ENCODE assay signal across 27 cellular contexts in genomic region chr2:59399126-59399525, GRCh38.
"Had no signal": no experiment of that assay in that cellular context is flagged by ENCODE, and none has a peak within 500 bp of the region (broad histone marks: within the 10 kb centered on the region; RNA-seq: fewer than 3 reads in every experiment).

No MANE protein-coding gene starts in this region.

- H3K9me3 ChIP-seq: stomach, suprapubic skin, testis, thoracic aorta, thyroid gland, tibial artery, transverse colon, upper lobe of left lung, uterus, vagina had no signal

- H3K27me3 ChIP-seq: stomach, suprapubic skin, testis, thyroid gland, tibial artery, tibial nerve, transverse colon, upper lobe of left lung, upper lobe of right lung, uterus, vagina had no signal

- H3K4me1 ChIP-seq: stomach, suprapubic skin, testis, thyroid gland, tibial artery, tibial nerve, transverse colon, upper lobe of left lung, upper lobe of right lung, uterus, vagina had no signal

- H3K36me3 ChIP-seq: stomach, suprapubic skin, thoracic aorta, thyroid gland, tibial artery, tibial nerve, transverse colon, upper lobe of left lung, upper lobe of right lung, uterus, vagina had no signal

- H3K27ac ChIP-seq: stomach, suprapubic skin, testis, thoracic aorta, thyroid gland, tibial artery, tibial nerve, transverse colon, upper lobe of left lung, upper lobe of right lung, uterus, vagina had no signal

- FAIRE-seq: urothelium cell line had no signal

- ATAC-seq: stimulated activated effector memory CD8-positive, alpha-beta T cell treated with anti-CD3 and anti-CD28 coated beads, Interleukin-12 subunit alpha, Interleukin-12 subunit beta, amount 100 ng/mL, for 72 hours; stimulated activated memory B cell treated with anti-CD40 and anti-IgM and Interleukin-4, amounts not matched to agents 10 μg/mL and 1 μg/mL and 100 μg/mL, for 72 hours; stimulated activated naive B cell treated with anti-CD40 and anti-IgM and Interleukin-4, amounts not matched to agents 10 μg/mL and 1 μg/mL and 100 μg/mL, for 72 hours; stimulated activated naive CD8-positive, alpha-beta T cell treated with anti-CD3 and anti-CD28 coated beads, Interleukin-15, amount 100 ng/mL, for 72 hours; stimulated activated naive CD8-positive, alpha-beta T cell treated with anti-CD3 and anti-CD28 coated beads, Interleukin-15, Interleukin-2, amounts not matched to agents 100 U/mL and 50 U/mL, for 24 hours; upper lobe of right lung had no signal

- H3K4me3 ChIP-seq: stomach, suprapubic skin, testis, thoracic aorta, thyroid gland, tibial artery, tibial nerve, transverse colon, upper lobe of left lung, upper lobe of right lung, uterus, vagina had no signal

- DNase-seq: stimulated activated CD4-positive, alpha-beta T cell treated with anti-CD3 and anti-CD28 coated beads, Interleukin-2, amount 100 ng/mL, for 48 hours; stimulated activated CD4-positive, alpha-beta T cell treated with anti-CD3 and anti-CD28 coated beads, Interleukin-4, amount 100 ng/mL, for 1 hour; stimulated activated CD4-positive, alpha-beta T cell treated with anti-CD3 and anti-CD28 coated beads, Interleukin-4, amount 100 ng/mL, for 24 hours; stimulated activated CD4-positive, alpha-beta T cell treated with anti-CD3 and anti-CD28 coated beads, Interleukin-4, amount 100 ng/mL, for 4 hours; stimulated activated CD8-positive, alpha-beta memory T cell treated with anti-CD3 and anti-CD28 coated beads, Interleukin-4, amount 100 ng/mL, for 48 hours; stimulated activated naive B cell treated with anti-CD40 and anti-IgM and Interleukin-4, amounts not matched to agents 10 μg/mL and 1 μg/mL and 100 μg/mL, for 72 hours; stimulated activated naive CD4-positive, alpha-beta T cell; stimulated activated naive CD4-positive, alpha-beta T cell treated with Interleukin-2 at 50 U/mL for 16 hours; stimulated activated naive CD8-positive, alpha-beta T cell treated with anti-CD3 and anti-CD28 coated beads, Interleukin-15, amount 100 ng/mL, for 72 hours; stimulated activated naive CD8-positive, alpha-beta T cell treated with anti-CD3 and anti-CD28 coated beads, Interleukin-15, Interleukin-2, amounts not matched to agents 100 U/mL and 50 U/mL, for 24 hours; stomach; substantia nigra; testis; thyroid gland; tibial artery; transverse colon; trophoblast cell; upper lobe of left lung; upper lobe of right lung; uterus had no signal
